Comparison of ENCODE assay signal across 9 cellular contexts in genomic region chr14:71933026-71933587, GRCh38. TPM values are rescaled to one million over a fixed set of nuclear protein-coding genes. Genes with fewer than 3 reads are reported as not detected.
DNase-seq lines count a peak whose midpoint lies in the region; ATAC-seq and TF ChIP-seq lines count a peak whose summit lies in the region.
"Had no signal": no experiment of that assay in that cellular context is flagged by ENCODE, and none has a peak within 500 bp of the region (broad histone marks: within the 10 kb centered on the region; RNA-seq: fewer than 3 reads in every experiment).

No MANE protein-coding gene starts in this region.

- H3K4me1 ChIP-seq in SK-N-SH (ENCODE audit: control insufficient read depth in 1 of 2, insufficient read depth in 2 of 2, low read depth in 1 of 2, low read length in 1 of 2) (no peaks in the 10 kb centered on the region), iPS-15b (ENCODE audit: control insufficient read depth, insufficient read depth, low read length) (no peaks in the 10 kb centered on the region)

- peak overlapping the region; percentile 61 for H3K4me3 Mint-ChIP-seq in activated CD8-positive, alpha-beta T cell treated with anti-CD3 and anti-CD28 coated beads for 36 hours
- peak overlapping the region; percentile 59 to 70 for H3K4me3 Mint-ChIP-seq in stimulated activated naive CD8-positive, alpha-beta T cell treated with anti-CD3 and anti-CD28 coated beads, Interleukin-15, amount 100 ng/mL, for 72 hours

- intact Hi-C loops in activated CD8-positive, alpha-beta T cell treated with anti-CD3 and anti-CD28 coated beads for 36 hours (cut with micrococcal nuclease): no loop called here

- no peak overlapping the region for H3K27ac ChIP-seq in SK-N-SH (ENCODE audit: low read depth in 2 of 2, low read length in 1 of 2)

- peaks cover 30% of the 10 kb centered on the region for H3K27me3 ChIP-seq in SK-N-SH (ENCODE audit: insufficient read depth)
- peaks cover 47% of the 10 kb centered on the region for H3K27me3 ChIP-seq in iPS-15b (ENCODE audit: control insufficient read depth, insufficient read depth, low read length)

- H3K9me3 Mint-ChIP-seq in activated CD8-positive, alpha-beta T cell treated with anti-CD3 and anti-CD28 coated beads for 36 hours: no peaks in the 10 kb centered on the region
- H3K9me3 Mint-ChIP-seq in stimulated activated naive CD8-positive, alpha-beta T cell treated with anti-CD3 and anti-CD28 coated beads, Interleukin-15, amount 100 ng/mL, for 72 hours: no peaks in the 10 kb centered on the region

- no peak for TF ChIP-seq CTCF in SK-N-SH (IDR thresholded peaks at IDR 0.05)
- TF ChIP-seq CTCF in activated CD8-positive, alpha-beta T cell treated with anti-CD3 and anti-CD28 coated beads for 36 hours (IDR thresholded peaks at IDR 0.05): no peak

- no peak overlapping the region for H3K27ac Mint-ChIP-seq in activated CD8-positive, alpha-beta T cell treated with anti-CD3 and anti-CD28 coated beads for 36 hours
- no peak overlapping the region for H3K27ac Mint-ChIP-seq in stimulated activated naive CD8-positive, alpha-beta T cell treated with anti-CD3 and anti-CD28 coated beads, Interleukin-15, amount 100 ng/mL, for 72 hours

- H3K9me2 ChIP-seq in SK-N-SH: no peaks in the 10 kb centered on the region

- no peaks in the 10 kb centered on the region for H4K20me1 ChIP-seq in SK-N-SH (ENCODE audit: insufficient read depth)

- H3K4me2 ChIP-seq in SK-N-SH: 0 out of 2 replicates have a peak overlapping the region, but pooled peaks have one; percentile 28

- H3K9me3 ChIP-seq in SK-N-SH: no peaks in the 10 kb centered on the region
- H3K9me3 ChIP-seq in iPS-15b (ENCODE audit: control insufficient read depth, insufficient read depth, low read length): no peaks in the 10 kb centered on the region

- no peak for TF ChIP-seq EP300 in SK-N-SH (IDR thresholded peaks at IDR 0.05; ENCODE audit: borderline replicate concordance in 1 of 2, low read depth in 1 of 2, low read length in 1 of 2)

- H3K9ac ChIP-seq in SK-N-SH (no peak overlapping the region), iPS-15b (ENCODE audit: low read depth, low read length) (no peak overlapping the region)

- H3K27me3 Mint-ChIP-seq in activated CD8-positive, alpha-beta T cell treated with anti-CD3 and anti-CD28 coated beads for 36 hours: peaks cover 57% of the 10 kb centered on the region
- H3K27me3 Mint-ChIP-seq in stimulated activated naive CD8-positive, alpha-beta T cell treated with anti-CD3 and anti-CD28 coated beads, Interleukin-15, amount 100 ng/mL, for 72 hours: peaks cover 62% of the 10 kb centered on the region

- no peaks in the 10 kb centered on the region for H3K36me3 Mint-ChIP-seq in activated CD8-positive, alpha-beta T cell treated with anti-CD3 and anti-CD28 coated beads for 36 hours (ENCODE audit: low read depth)

- peaks cover 15% of the 10 kb centered on the region for H3K4me1 Mint-ChIP-seq in activated CD8-positive, alpha-beta T cell treated with anti-CD3 and anti-CD28 coated beads for 36 hours (ENCODE audit: low read depth)
- H3K4me1 Mint-ChIP-seq in stimulated activated naive CD8-positive, alpha-beta T cell treated with anti-CD3 and anti-CD28 coated beads, Interleukin-15, amount 100 ng/mL, for 72 hours: peaks cover 19% of the 10 kb centered on the region

- POLR2A ChIA-PET in SK-N-SH (lab: Yijun Ruan, JAX): no interaction called here
- POLR2A ChIA-PET in activated CD8-positive, alpha-beta T cell treated with anti-CD3 and anti-CD28 coated beads for 36 hours (lab: Charles Lee): no interaction called here

- H2AFZ ChIP-seq in SK-N-SH (ENCODE audit: low read depth): no peak overlapping the region

- no peak overlapping the region for H3K4me3 ChIP-seq in SK-N-SH (ENCODE audit: low read depth in 2 of 2, low read length in 1 of 2)
- peak overlapping the region; percentile 66 for H3K4me3 ChIP-seq in iPS-15b (ENCODE audit: low read depth, low read length)

- H3K36me3 ChIP-seq in SK-N-SH (replicated peaks in 1 of 2; ENCODE audit: control insufficient read depth in 1 of 2, insufficient read depth in 2 of 2, low read length in 1 of 2): no peaks in the 10 kb centered on the region
- H3K36me3 ChIP-seq in iPS-15b (ENCODE audit: control insufficient read depth, insufficient read depth, low read length): no peaks in the 10 kb centered on the region

- no peaks in the 10 kb centered on the region for H3F3A ChIP-seq in SK-N-SH (replicated peaks; ENCODE audit: insufficient read depth)

- no peaks in the 10 kb centered on the region for H3K79me2 ChIP-seq in SK-N-SH (ENCODE audit: insufficient read depth)

- CTCF ChIA-PET in SK-N-SH (lab: Yijun Ruan, JAX): interaction anchor here (1.0 kb wide), 1 partner anchor 14 kb away, joined by 4 read pairs; no protein-coding TSS in a partner anchor
- CTCF ChIA-PET in activated CD8-positive, alpha-beta T cell treated with anti-CD3 and anti-CD28 coated beads for 36 hours (lab: Charles Lee): interaction anchor here (1.1 kb wide), 1 partner anchor 8 kb away, joined by 3 read pairs; no protein-coding TSS in a partner anchor

- DNase-seq in SK-N-SH (no peak), germinal center (ENCODE audit: low spot score) (no peak)
- peak; percentile 8 for DNase-seq in activated CD8-positive, alpha-beta T cell treated with anti-CD3 and anti-CD28 coated beads for 36 hours
- DNase-seq in stimulated activated naive CD8-positive, alpha-beta T cell treated with anti-CD3 and anti-CD28 coated beads, Interleukin-15, amount 100 ng/mL, for 72 hours: peak; percentile 2 to 11

- TF ChIP-seq RAD21 in SK-N-SH (IDR thresholded peaks at IDR 0.05; ENCODE audit: low read length): no peak

- whole genome bisulfite sequencing in SK-N-SH (ENCODE audit: low lambda C conversion rate): 7% methylated on average over 23 of the region's 24 CpGs

- no peak for ATAC-seq in SK-N-SH treated with all-trans-retinoic acid at 6 μM for 48 hours
- peak; percentile 34 for ATAC-seq in activated CD8-positive, alpha-beta T cell treated with anti-CD3 and anti-CD28 coated beads for 36 hours
- ATAC-seq in stimulated activated naive CD8-positive, alpha-beta T cell treated with anti-CD3 and anti-CD28 coated beads, Interleukin-15, amount 100 ng/mL, for 72 hours: peak; percentile 72
- ATAC-seq in GM21825 (IDR thresholded peaks at IDR 0.05; ENCODE audit: unreplicated experiment): no peak
- no peak for ATAC-seq in HG03521 (IDR thresholded peaks at IDR 0.05; ENCODE audit: unreplicated experiment)

TF ChIP-seq in SK-N-SH, 30 proteins besides CTCF, POLR2A, EP300 and RAD21 (continues in another document):
- TF ChIP-seq IRF3 (IDR thresholded peaks at IDR 0.05; ENCODE audit: low read depth, low read length) (no peak), SMC3 (IDR thresholded peaks at IDR 0.05; ENCODE audit: low read depth, low read length) (no peak), CHD2 (IDR thresholded peaks at IDR 0.05; ENCODE audit: low read length, partially characterized antibody) (no peak), TEAD4 (IDR thresholded peaks at IDR 0.05; ENCODE audit: borderline replicate concordance, insufficient read depth) (no peak), FOXM1 (IDR thresholded peaks at IDR 0.05; ENCODE audit: low read depth) (no peak), POLR2AphosphoS5 (IDR thresholded peaks at IDR 0.05; ENCODE audit: low read depth, low read length) (no peak), EZH2phosphoT487 (IDR thresholded peaks at IDR 0.05; ENCODE audit: borderline replicate concordance, low read depth) (no peak), RCOR1 (IDR thresholded peaks at IDR 0.05; ENCODE audit: low read length) (no peak)

TF ChIP-seq in SK-N-SH treated with all-trans-retinoic acid at 6 μM for 48 hours, 23 proteins besides CTCF, POLR2A, EP300 and RAD21 (continues in another document):
- no peak for TF ChIP-seq TOX (CRISPR knock-in tag; IDR thresholded peaks at IDR 0.05; ENCODE audit: borderline replicate concordance)
- no peak for TF ChIP-seq TSHZ2 (CRISPR knock-in tag; IDR thresholded peaks at IDR 0.05)
- no peak for TF ChIP-seq ARNTL (CRISPR knock-in tag; IDR thresholded peaks at IDR 0.05; ENCODE audit: borderline replicate concordance, low read depth)
- TF ChIP-seq ZNF8 (CRISPR knock-in tag; IDR thresholded peaks at IDR 0.05): no peak
- TF ChIP-seq ZFP3 (CRISPR knock-in tag; IDR thresholded peaks at IDR 0.05): no peak
- no peak for TF ChIP-seq POU6F1 (CRISPR knock-in tag; IDR thresholded peaks at IDR 0.05; ENCODE audit: borderline replicate concordance, low read depth)
- no peak for TF ChIP-seq ZNF70 (CRISPR knock-in tag; IDR thresholded peaks at IDR 0.05)

RNA-seq across cellular contexts. Expression of gene RGS6, which starts 0.9 kb away (rescaled TPM):
- not detected in 2 replicates for polyA plus RNA-seq in SK-N-SH (2012; rRNA removed)
- polyA plus RNA-seq in SK-N-SH (2012; cell fraction: cytosol; rRNA removed): not detected in 2 replicates
- not detected in 2 replicates for polyA plus RNA-seq in SK-N-SH (2012; cell fraction: nucleus; rRNA removed)
- not detected for total RNA-seq in activated CD8-positive, alpha-beta T cell treated with anti-CD3 and anti-CD28 coated beads for 36 hours
- total RNA-seq: glomerular endothelial cell had no signal

Comparison
In these comparisons a context has a peak if more than half of its experiments do, and no peak if none do; other contexts are left out.
1. DNase-seq: peak in activated CD8-positive, alpha-beta T cell treated with anti-CD3 and anti-CD28 coated beads for 36 hours (single experiment) and stimulated activated naive CD8-positive, alpha-beta T cell treated with anti-CD3 and anti-CD28 coated beads, Interleukin-15, amount 100 ng/mL, for 72 hours (2 of 2); none in SK-N-SH (single experiment) and germinal center (single experiment).
2. ATAC-seq: peak in activated CD8-positive, alpha-beta T cell treated with anti-CD3 and anti-CD28 coated beads for 36 hours (single experiment) and stimulated activated naive CD8-positive, alpha-beta T cell treated with anti-CD3 and anti-CD28 coated beads, Interleukin-15, amount 100 ng/mL, for 72 hours (single experiment); none in SK-N-SH treated with all-trans-retinoic acid at 6 μM for 48 hours (single experiment), GM21825 (single experiment) and HG03521 (single experiment).